In genomic region chr1:52002038-52002917, GRCh38 we compare ENCODE assay signal across 9 cellular contexts. TPM values are rescaled to one million over a fixed set of nuclear protein-coding genes. Genes with fewer than 3 reads are reported as not detected.
A peak's percentile ranks its signal among the peaks of the same experiment; 100 is the strongest.
DNase-seq lines count a peak whose midpoint lies in the region; ATAC-seq and TF ChIP-seq lines count a peak whose summit lies in the region.
"Had no signal": no experiment of that assay in that cellular context is flagged by ENCODE, and none has a peak within 500 bp of the region (broad histone marks: within the 10 kb centered on the region; RNA-seq: fewer than 3 reads in every experiment).

No MANE protein-coding gene starts in this region.

- H3K36me3 Mint-ChIP-seq in CD4-positive, CD25-positive, alpha-beta regulatory T cell: no peaks in the 10 kb centered on the region
- H3K36me3 Mint-ChIP-seq in naive thymus-derived CD4-positive, alpha-beta T cell: no peaks in the 10 kb centered on the region

- 61% methylated on average over 9 of the region's 9 CpGs for WGBS in esophagus muscularis mucosa

- no peak overlapping the region for H3K4me3 Mint-ChIP-seq in CD4-positive, CD25-positive, alpha-beta regulatory T cell
- H3K4me3 Mint-ChIP-seq in naive thymus-derived CD4-positive, alpha-beta T cell: no peak overlapping the region
- H3K4me3 Mint-ChIP-seq: T-helper 1 cell treated with Interleukin-12 subunit alpha and Interleukin-12 subunit beta and Interleukin-4 antibody, amounts not matched to agents 30 μg/mL and 1 μg/mL, for 36 hours had no signal

- peak in 2 of 3 experiments; percentile 83 to 90 for TF ChIP-seq CTCF in esophagus muscularis mucosa (IDR thresholded peaks at IDR 0.05)
- peak; percentile 60 to 89 (median 63) for TF ChIP-seq CTCF in vagina (IDR thresholded peaks at IDR 0.05)

- peaks cover 2% of the 10 kb centered on the region for H3K27me3 ChIP-seq in CD4-positive, CD25-positive, alpha-beta regulatory T cell (ENCODE audit: control insufficient read depth, insufficient read depth, low read length)
- peaks cover 0 to 16% (median 0%) of the 10 kb centered on the region in 4 donors for H3K27me3 ChIP-seq in esophagus muscularis mucosa
- H3K27me3 ChIP-seq in naive thymus-derived CD4-positive, alpha-beta T cell (ENCODE audit: control insufficient read depth in 2 of 2, insufficient read depth in 2 of 2, low read length in 2 of 2): peaks cover 0 to 5% of the 10 kb centered on the region in 2 donors
- H3K27me3 ChIP-seq in vagina: no peaks in the 10 kb centered on the region

- CTCF ChIA-PET in naive thymus-derived CD4-positive, alpha-beta T cell (lab: Charles Lee): interaction anchor here (1.1 to 1.2 kb wide), 2 partner anchors 104 to 155 kb away, joined by 3 to 4 read pairs; no protein-coding TSS in a partner anchor

- ATAC-seq in CD4-positive, CD25-positive, alpha-beta regulatory T cell (ENCODE audit: low read depth in 2 of 2): peak; percentile 86 to 88
- peak; percentile 82 for ATAC-seq in GM18907 (IDR thresholded peaks at IDR 0.05; ENCODE audit: unreplicated experiment)
- ATAC-seq in HG03521 (IDR thresholded peaks at IDR 0.05; ENCODE audit: unreplicated experiment): peak; percentile 80
- ATAC-seq in activated CD4-positive, CD25-positive, alpha-beta regulatory T cell treated with anti-CD3 and anti-CD28 coated beads, Interleukin-2, amount 50 U/mL, for 24 hours: peak; percentile 85 to 88
- peak; percentile 94 for ATAC-seq in naive thymus-derived CD4-positive, alpha-beta T cell

- H3K36me3 ChIP-seq in CD4-positive, CD25-positive, alpha-beta regulatory T cell (ENCODE audit: control insufficient read depth, insufficient read depth, low read length): no peaks in the 10 kb centered on the region
- H3K36me3 ChIP-seq in esophagus muscularis mucosa (no peaks in the 10 kb centered on the region), vagina (no peaks in the 10 kb centered on the region)
- H3K36me3 ChIP-seq in naive thymus-derived CD4-positive, alpha-beta T cell (ENCODE audit: control insufficient read depth in 2 of 3, insufficient read depth in 3 of 3, low read length in 3 of 3): no peaks in the 10 kb centered on the region

- H3K27me3 Mint-ChIP-seq in CD4-positive, CD25-positive, alpha-beta regulatory T cell: peaks cover 26% of the 10 kb centered on the region
- H3K27me3 Mint-ChIP-seq in naive thymus-derived CD4-positive, alpha-beta T cell: peaks cover 10 to 38% (median 23%) of the 10 kb centered on the region in 5 donors

- no peaks in the 10 kb centered on the region for H3K4me1 Mint-ChIP-seq in CD4-positive, CD25-positive, alpha-beta regulatory T cell
- H3K4me1 Mint-ChIP-seq in naive thymus-derived CD4-positive, alpha-beta T cell: no peaks in the 10 kb centered on the region

- peak; percentile 27 to 84 (median 67) for DNase-seq in CD4-positive, CD25-positive, alpha-beta regulatory T cell
- DNase-seq in NCI-H510A (lab: John Stamatoyannopoulos, UW): peak; percentile 64
- DNase-seq in esophagus muscularis mucosa (ENCODE audit: extremely low spot score): no peak
- DNase-seq in naive thymus-derived CD4-positive, alpha-beta T cell: peak in 8 of 9 donors; percentile 30 to 74 (median 66)
- DNase-seq in vagina (ENCODE audit: extremely low spot score in 2 of 2): no peak

- no peaks in the 10 kb centered on the region for H3K4me1 ChIP-seq in CD4-positive, CD25-positive, alpha-beta regulatory T cell (ENCODE audit: control insufficient read depth, insufficient read depth, low read length, poor library complexity, severe bottlenecking)
- H3K4me1 ChIP-seq in esophagus muscularis mucosa: peaks cover 0 to 2% (median under 1%) of the 10 kb centered on the region in 4 donors
- H3K4me1 ChIP-seq in naive thymus-derived CD4-positive, alpha-beta T cell (ENCODE audit: control insufficient read depth in 2 of 2, insufficient read depth in 2 of 2, low read length in 2 of 2): no peaks in the 10 kb centered on the region
- H3K4me1 ChIP-seq in vagina: no peaks in the 10 kb centered on the region

- no peak overlapping the region for H3K27ac Mint-ChIP-seq in CD4-positive, CD25-positive, alpha-beta regulatory T cell
- no peak overlapping the region for H3K27ac Mint-ChIP-seq in naive thymus-derived CD4-positive, alpha-beta T cell
- H3K27ac Mint-ChIP-seq: T-helper 1 cell treated with Interleukin-12 subunit alpha and Interleukin-12 subunit beta and Interleukin-4 antibody, amounts not matched to agents 30 μg/mL and 1 μg/mL, for 36 hours had no signal

- no peak for TF ChIP-seq EP300 in esophagus muscularis mucosa (IDR thresholded peaks at IDR 0.05)

- POLR2A ChIA-PET in naive thymus-derived CD4-positive, alpha-beta T cell (lab: Charles Lee): interaction anchor here (0.6 kb wide), 1 partner anchor 375 kb away, joined by 4 read pairs; no protein-coding TSS in a partner anchor

- intact Hi-C loops in esophagus muscularis mucosa (cut with DNase I): no loop called here
- intact Hi-C loops in naive thymus-derived CD4-positive, alpha-beta T cell (cut with micrococcal nuclease): loop anchor here (1.0 to 10.0 kb wide), 3 partner anchors 105 to 377 kb away; no protein-coding TSS in a partner anchor
- intact Hi-C loops in vagina (cut with DNase I): no loop called here

- H3K9me3 ChIP-seq in CD4-positive, CD25-positive, alpha-beta regulatory T cell (ENCODE audit: control insufficient read depth in 2 of 2, low read length in 2 of 2): no peaks in the 10 kb centered on the region
- no peaks in the 10 kb centered on the region for H3K9me3 ChIP-seq in esophagus muscularis mucosa
- no peaks in the 10 kb centered on the region for H3K9me3 ChIP-seq in naive thymus-derived CD4-positive, alpha-beta T cell (ENCODE audit: control insufficient read depth in 2 of 3, low read length in 3 of 3)
- no peaks in the 10 kb centered on the region for H3K9me3 ChIP-seq in vagina

- H3K27ac ChIP-seq in CD4-positive, CD25-positive, alpha-beta regulatory T cell (ENCODE audit: insufficient read depth, low read length, poor library complexity, severe bottlenecking): no peak overlapping the region
- no peak overlapping the region for H3K27ac ChIP-seq in esophagus muscularis mucosa (replicated peaks in 1 of 4)
- H3K27ac ChIP-seq in naive thymus-derived CD4-positive, alpha-beta T cell (ENCODE audit: low read depth, low read length): no peak overlapping the region
- H3K27ac ChIP-seq in vagina: no peak overlapping the region

- H3K9me3 Mint-ChIP-seq in CD4-positive, CD25-positive, alpha-beta regulatory T cell: no peaks in the 10 kb centered on the region
- no peaks in the 10 kb centered on the region for H3K9me3 Mint-ChIP-seq in naive thymus-derived CD4-positive, alpha-beta T cell
- H3K9me3 Mint-ChIP-seq: T-helper 1 cell treated with Interleukin-12 subunit alpha and Interleukin-12 subunit beta and Interleukin-4 antibody, amounts not matched to agents 30 μg/mL and 1 μg/mL, for 36 hours had no signal

- TF ChIP-seq POLR2A in esophagus muscularis mucosa (IDR thresholded peaks at IDR 0.05; ENCODE audit: low read depth) (no peak), vagina (IDR thresholded peaks at IDR 0.05) (no peak)

- H3K4me3 ChIP-seq in CD4-positive, CD25-positive, alpha-beta regulatory T cell (ENCODE audit: low read depth, low read length): no peak overlapping the region
- no peak overlapping the region for H3K4me3 ChIP-seq in esophagus muscularis mucosa
- H3K4me3 ChIP-seq in naive thymus-derived CD4-positive, alpha-beta T cell (ENCODE audit: low read length): no peak overlapping the region
- H3K4me3 ChIP-seq in vagina: no peak overlapping the region

RNA-seq across cellular contexts. Expression of gene RAB3B, which starts 11.8 kb away (rescaled TPM):
- not detected for total RNA-seq in CD4-positive, CD25-positive, alpha-beta regulatory T cell
- not detected for polyA plus RNA-seq in CD4-positive, CD25-positive, alpha-beta regulatory T cell
- total RNA-seq in esophagus muscularis mucosa (1 to 10 TPM in 1 of 4 donors, under 1 TPM in 3; 0.42 to 1.3 (median 0.83) TPM), vagina (2.0 TPM)
- total RNA-seq in naive thymus-derived CD4-positive, alpha-beta T cell: under 1 TPM in 1 of 5 experiments, not detected in 4; 0.03 TPM
- not detected for polyA plus RNA-seq in naive thymus-derived CD4-positive, alpha-beta T cell

RNA-seq across cellular contexts. Expression of gene KTI12, which starts 31.3 kb away (rescaled TPM):
- total RNA-seq in CD4-positive, CD25-positive, alpha-beta regulatory T cell: 20.0 TPM
- 10 to 100 TPM; 38.8 to 43.1 (median 39.9) TPM for polyA plus RNA-seq in CD4-positive, CD25-positive, alpha-beta regulatory T cell
- total RNA-seq in esophagus muscularis mucosa (10 to 100 TPM in 1 of 4 donors, 1 to 10 TPM in 3; 6.6 to 11.1 (median 8.8) TPM), vagina (13.8 TPM)
- 10 to 100 TPM; 14.5 to 23.5 (median 16.5) TPM for total RNA-seq in naive thymus-derived CD4-positive, alpha-beta T cell
- polyA plus RNA-seq in naive thymus-derived CD4-positive, alpha-beta T cell: 10 to 100 TPM; 29.9 to 39.4 TPM

RNA-seq across cellular contexts. Expression of gene TXNDC12, which starts 52.7 kb away (rescaled TPM):
- total RNA-seq in CD4-positive, CD25-positive, alpha-beta regulatory T cell: 39.9 TPM
- 100 to 1,000 TPM in 2 of 4 donors, 10 to 100 TPM in 2; 89.8 to 114 (median 95.9) TPM for polyA plus RNA-seq in CD4-positive, CD25-positive, alpha-beta regulatory T cell
- 10 to 100 TPM; 13.7 to 25.8 (median 15.8) TPM for total RNA-seq in esophagus muscularis mucosa
- 10 to 100 TPM; 27.2 to 43.7 (median 28.5) TPM for total RNA-seq in naive thymus-derived CD4-positive, alpha-beta T cell
- polyA plus RNA-seq in naive thymus-derived CD4-positive, alpha-beta T cell: 10 to 100 TPM; 61.9 to 83.8 TPM
- 28.5 TPM for total RNA-seq in vagina

RNA-seq across cellular contexts. Expression of gene BTF3L4, which starts 53.8 kb away (rescaled TPM):
- 36.0 TPM for total RNA-seq in CD4-positive, CD25-positive, alpha-beta regulatory T cell
- 10 to 100 TPM; 67.3 to 92.9 (median 75.3) TPM for polyA plus RNA-seq in CD4-positive, CD25-positive, alpha-beta regulatory T cell
- total RNA-seq in esophagus muscularis mucosa: 10 to 100 TPM; 22.6 to 48.5 (median 30.2) TPM
- total RNA-seq in naive thymus-derived CD4-positive, alpha-beta T cell: 10 to 100 TPM; 30.4 to 41.2 (median 35.8) TPM
- polyA plus RNA-seq in naive thymus-derived CD4-positive, alpha-beta T cell: 10 to 100 TPM; 57.9 to 69.1 TPM
- 24.3 TPM for total RNA-seq in vagina

Comparison
In these comparisons a context has a peak if more than half of its experiments do, and no peak if none do; other contexts are left out.
1. DNase-seq: peak in CD4-positive, CD25-positive, alpha-beta regulatory T cell (3 of 3), NCI-H510A (single experiment) and naive thymus-derived CD4-positive, alpha-beta T cell (8 of 9); none in esophagus muscularis mucosa (single experiment) and vagina (0 of 2).
2. intact Hi-C loops: an anchor here in naive thymus-derived CD4-positive, alpha-beta T cell (1.0 to 10.0 kb wide); none called in esophagus muscularis mucosa and vagina.
3. Peak in every context shown above with its lines, with median percentiles within 50 percentile points of each other: ATAC-seq.